8 cellular contexts compared by ENCODE assay signal in genomic region chr16:8173111-8173644, GRCh38.
A peak's percentile ranks its signal among the peaks of the same experiment; 100 is the strongest.
DNase-seq lines count a peak whose midpoint lies in the region; ATAC-seq, FAIRE-seq and TF ChIP-seq lines count a peak whose summit lies in the region.

No MANE protein-coding gene starts in this region.

- CTCF ChIA-PET in activated CD8-positive, alpha-beta memory T cell treated with anti-CD3 and anti-CD28 coated beads, Interleukin-2, amount 10 ng/mL, durations not matched to agents 7 days and 5 days (lab: Charles Lee): interaction anchor here (0.7 to 1.2 kb wide), 2 partner anchors 15 to 26 kb away, joined by 3 read pairs; no protein-coding TSS in a partner anchor
- CTCF ChIA-PET in PC-9 (lab: Charles Lee): interaction anchor here (0.6 to 0.7 kb wide), 2 partner anchors 233 to 1146 kb away, joined by 3 read pairs; no protein-coding TSS in a partner anchor
- CTCF ChIA-PET in HepG2 (lab: Yijun Ruan, JAX; ENCODE audit: low intra/inter-chr PET ratio, low total read pairs): interaction anchor here (1.2 to 1.9 kb wide), 6 partner anchors 768 to 1489 kb away, joined by 3 to 13 read pairs (median 7); no protein-coding TSS in a partner anchor

- no peaks in the 10 kb centered on the region for H3F3A ChIP-seq in PC-9 (ENCODE audit: insufficient read depth, low read depth)

- TF ChIP-seq CTCF in PC-9 (conservative IDR thresholded peaks at IDR 0.05) (peak; percentile 83), HepG2 (CRISPR knock-in tag; IDR thresholded peaks at IDR 0.05) (peak; percentile 96), gastroesophageal sphincter (IDR thresholded peaks at IDR 0.05) (peak in 2 of 4 experiments; percentile 42 to 49)

- no peaks in the 10 kb centered on the region for H3K9me2 ChIP-seq in PC-9 (ENCODE audit: insufficient read depth)

- in situ Hi-C loops in HepG2 (cut with HindIII; ENCODE audit: extremely low pct_ligation_motif_present, low pct_unique_long_range_greater_than_20kb): no loop called here

- intact Hi-C loops in PC-9 (cut with micrococcal nuclease; ENCODE audit: unreplicated experiment) (loop anchor here (5.0 kb wide), 2 partner anchors 906 to 1146 kb away; no protein-coding TSS in a partner anchor), HepG2 (cut with micrococcal nuclease; ENCODE audit: unreplicated experiment) (loop anchor here (1.0 kb wide), 2 partner anchors 860 to 1148 kb away; no protein-coding TSS in a partner anchor)

- no peak overlapping the region for H3K4me3 Mint-ChIP-seq in activated CD8-positive, alpha-beta memory T cell treated with anti-CD3 and anti-CD28 coated beads, Interleukin-2, amount 10 ng/mL, durations not matched to agents 7 days and 5 days
- H3K4me3 Mint-ChIP-seq in stimulated activated naive CD8-positive, alpha-beta T cell treated with anti-CD3 and anti-CD28 coated beads, Interleukin-15, amount 100 ng/mL, for 72 hours: no peak overlapping the region

- H3K9me3 ChIP-seq in PC-9 (ENCODE audit: insufficient read depth, low read depth) (no peaks in the 10 kb centered on the region), HepG2 (ENCODE audit: low read length) (no peaks in the 10 kb centered on the region), gastroesophageal sphincter (no peaks in the 10 kb centered on the region)

- TF ChIP-seq RAD21 in HepG2 (CRISPR knock-in tag; IDR thresholded peaks at IDR 0.05): peak; percentile 92

- no peak overlapping the region for H3K9ac ChIP-seq in HepG2 (ENCODE audit: insufficient read depth, low read depth, low read length)

- peak; percentile 94 for FAIRE-seq in HepG2 (lab: Jason Lieb, UNC)

- H3K4me3 ChIP-seq in PC-9: no peak overlapping the region
- H3K4me3 ChIP-seq in HepG2 (replicated peaks in 1 of 3; ENCODE audit: insufficient read depth in 1 of 3, low read depth in 2 of 3, low read length in 3 of 3): no peak overlapping the region
- no peak overlapping the region for H3K4me3 ChIP-seq in gastroesophageal sphincter

- no peak overlapping the region for H3K27ac ChIP-seq in PC-9
- H3K27ac ChIP-seq in HepG2 (ENCODE audit: extremely low read length, insufficient read depth, low read length): no peak overlapping the region
- H3K27ac ChIP-seq in gastroesophageal sphincter: no peak overlapping the region

- H4K20me1 ChIP-seq in PC-9 (ENCODE audit: insufficient read depth) (no peaks in the 10 kb centered on the region), HepG2 (ENCODE audit: insufficient read depth, low read length) (no peaks in the 10 kb centered on the region)

- TF ChIP-seq EP300 in HepG2 (IDR thresholded peaks at IDR 0.05; ENCODE audit: low read depth in 2 of 2, low read length in 2 of 2) (peak; percentile 46 to 74; a peak in 3 of 4 replicates), HepG2 (CRISPR knock-in tag; IDR thresholded peaks at IDR 0.05; ENCODE audit: borderline replicate concordance) (0 out of 2 replicates have a peak, but pooled peaks have one; percentile 37), gastroesophageal sphincter (IDR thresholded peaks at IDR 0.05) (no peak)

- peaks cover 6% of the 10 kb centered on the region for H3K9me3 Mint-ChIP-seq in activated CD8-positive, alpha-beta memory T cell treated with anti-CD3 and anti-CD28 coated beads, Interleukin-2, amount 10 ng/mL, durations not matched to agents 7 days and 5 days (ENCODE audit: low read depth)
- peaks cover 0 to 17% of the 10 kb centered on the region in 2 donors for H3K9me3 Mint-ChIP-seq in stimulated activated naive CD8-positive, alpha-beta T cell treated with anti-CD3 and anti-CD28 coated beads, Interleukin-15, amount 100 ng/mL, for 72 hours

- H3K4me1 ChIP-seq in PC-9 (replicated peaks; ENCODE audit: insufficient read depth) (no peaks in the 10 kb centered on the region), HepG2 (ENCODE audit: insufficient read depth, low read length) (peaks cover 6% of the 10 kb centered on the region), gastroesophageal sphincter (no peaks in the 10 kb centered on the region)

- no peak for ATAC-seq in activated CD8-positive, alpha-beta memory T cell treated with anti-CD3 and anti-CD28 coated beads, Interleukin-2, amount 10 ng/mL, durations not matched to agents 7 days and 5 days
- peak; percentile 100 for ATAC-seq in HepG2
- no peak for ATAC-seq in stimulated activated naive CD8-positive, alpha-beta T cell treated with anti-CD3 and anti-CD28 coated beads, Interleukin-15, amount 100 ng/mL, for 72 hours
- no peak for ATAC-seq in gastroesophageal sphincter

- WGBS in HepG2 (ENCODE audit: low lambda C conversion rate): 7% methylated on average over 16 of the region's 16 CpGs
- WGBS in gastroesophageal sphincter (ENCODE audit: low coverage in 1 of 2), 2 donors: 21 to 24% methylated on average over 16 of the region's 16 CpGs

- TF ChIP-seq POLR2A in HepG2 (IDR thresholded peaks at IDR 0.05; ENCODE audit: insufficient read depth in 1 of 2, low read depth in 2 of 2, low read length in 2 of 2) (no peak), gastroesophageal sphincter (IDR thresholded peaks at IDR 0.05) (no peak)

- no peaks in the 10 kb centered on the region for H3K79me2 ChIP-seq in PC-9 (ENCODE audit: low read depth)
- H3K79me2 ChIP-seq in HepG2 (ENCODE audit: insufficient read depth, low read length): no peaks in the 10 kb centered on the region

- no peaks in the 10 kb centered on the region for H3K36me3 ChIP-seq in PC-9 (ENCODE audit: low read depth)
- H3K36me3 ChIP-seq in HepG2 (replicated peaks in 1 of 2; ENCODE audit: control insufficient read depth in 1 of 2, insufficient read depth in 2 of 2, low read length in 2 of 2): no peaks in the 10 kb centered on the region
- H3K36me3 ChIP-seq in gastroesophageal sphincter: no peaks in the 10 kb centered on the region

- no peaks in the 10 kb centered on the region for H3K4me1 Mint-ChIP-seq in activated CD8-positive, alpha-beta memory T cell treated with anti-CD3 and anti-CD28 coated beads, Interleukin-2, amount 10 ng/mL, durations not matched to agents 7 days and 5 days
- H3K4me1 Mint-ChIP-seq in stimulated activated naive CD8-positive, alpha-beta T cell treated with anti-CD3 and anti-CD28 coated beads, Interleukin-15, amount 100 ng/mL, for 72 hours: no peaks in the 10 kb centered on the region

- H3K27me3 Mint-ChIP-seq in activated CD8-positive, alpha-beta memory T cell treated with anti-CD3 and anti-CD28 coated beads, Interleukin-2, amount 10 ng/mL, durations not matched to agents 7 days and 5 days: no peaks in the 10 kb centered on the region
- H3K27me3 Mint-ChIP-seq in stimulated activated naive CD8-positive, alpha-beta T cell treated with anti-CD3 and anti-CD28 coated beads, Interleukin-15, amount 100 ng/mL, for 72 hours: peaks cover 7% of the 10 kb centered on the region

- no peak overlapping the region for H2AFZ ChIP-seq in PC-9
- no peak overlapping the region for H2AFZ ChIP-seq in HepG2 (ENCODE audit: low read length)

- no peak overlapping the region for H3K27ac Mint-ChIP-seq in activated CD8-positive, alpha-beta memory T cell treated with anti-CD3 and anti-CD28 coated beads, Interleukin-2, amount 10 ng/mL, durations not matched to agents 7 days and 5 days
- no peak overlapping the region for H3K27ac Mint-ChIP-seq in stimulated activated naive CD8-positive, alpha-beta T cell treated with anti-CD3 and anti-CD28 coated beads, Interleukin-15, amount 100 ng/mL, for 72 hours

- no peak overlapping the region for H3K4me2 ChIP-seq in PC-9
- no peak overlapping the region; the same call in 1 of the 2 replicates for H3K4me2 ChIP-seq in HepG2 (ENCODE audit: low read depth, low read length)

- no TSS peak for BruUV-seq in PC-9 (replicated peaks; lab: Mats Ljungman, UMichigan)
- no TSS peak for BruUV-seq in HepG2 (replicated peaks; lab: Mats Ljungman, UMichigan)

- peaks cover 22% of the 10 kb centered on the region for H3K27me3 ChIP-seq in PC-9 (ENCODE audit: insufficient read depth, low read depth)
- H3K27me3 ChIP-seq in HepG2 (ENCODE audit: control insufficient read depth in 1 of 2, insufficient read depth in 2 of 2, low read length in 2 of 2): peaks cover 1 to 10% of the 10 kb centered on the region in 2 experiments; a peak in 3 of 5 replicates
- H3K27me3 ChIP-seq in gastroesophageal sphincter: peaks cover 12% of the 10 kb centered on the region

- DNase-seq in activated CD8-positive, alpha-beta memory T cell treated with anti-CD3 and anti-CD28 coated beads, Interleukin-2, amount 10 ng/mL, durations not matched to agents 7 days and 5 days: peak; percentile 40
- no peak for DNase-seq in activated CD8-positive, alpha-beta memory T cell treated with anti-CD3 and anti-CD28 coated beads for 24 hours
- DNase-seq in KG1 (lab: John Stamatoyannopoulos, UW) (peak; percentile 17), PC-9 (peak; percentile 62 to 64), cerebellar cortex (ENCODE audit: low spot score) (peak; percentile 82), HepG2 (ENCODE audit: low spot score) (peak; percentile 98)
- peak; percentile 14 to 30 for DNase-seq in stimulated activated naive CD8-positive, alpha-beta T cell treated with anti-CD3 and anti-CD28 coated beads, Interleukin-15, amount 100 ng/mL, for 72 hours

- H3K36me3 Mint-ChIP-seq in activated CD8-positive, alpha-beta memory T cell treated with anti-CD3 and anti-CD28 coated beads, Interleukin-2, amount 10 ng/mL, durations not matched to agents 7 days and 5 days: no peaks in the 10 kb centered on the region

- POLR2A ChIA-PET in PC-9 (lab: Charles Lee; ENCODE audit: unreplicated experiment) (no interaction called here), HepG2 (lab: Yijun Ruan, JAX) (no interaction called here)

TF ChIP-seq in HepG2, 621 proteins besides CTCF, POLR2A, EP300 and RAD21 (continues in another document):
- no peak for TF ChIP-seq ZNF207 (IDR thresholded peaks at IDR 0.05; ENCODE audit: borderline replicate concordance)
- no peak for TF ChIP-seq ZFP62 (CRISPR knock-in tag; IDR thresholded peaks at IDR 0.05)
- peak; percentile 37 to 96; a peak in 2 of 4 replicates for TF ChIP-seq NR2F1 (CRISPR knock-in tag; IDR thresholded peaks at IDR 0.05)
- TF ChIP-seq NCOA2 (CRISPR knock-in tag; IDR thresholded peaks at IDR 0.05): peak; percentile 58
- peak; percentile 49; the same call in 1 of the 2 replicates for TF ChIP-seq ZNF343 (CRISPR knock-in tag; IDR thresholded peaks at IDR 0.05)
- 0 out of 2 replicates have a peak, but pooled peaks have one; percentile 32 for TF ChIP-seq ZNF441 (CRISPR knock-in tag; IDR thresholded peaks at IDR 0.05; ENCODE audit: borderline replicate concordance)
